In the genomic region with DNA sequence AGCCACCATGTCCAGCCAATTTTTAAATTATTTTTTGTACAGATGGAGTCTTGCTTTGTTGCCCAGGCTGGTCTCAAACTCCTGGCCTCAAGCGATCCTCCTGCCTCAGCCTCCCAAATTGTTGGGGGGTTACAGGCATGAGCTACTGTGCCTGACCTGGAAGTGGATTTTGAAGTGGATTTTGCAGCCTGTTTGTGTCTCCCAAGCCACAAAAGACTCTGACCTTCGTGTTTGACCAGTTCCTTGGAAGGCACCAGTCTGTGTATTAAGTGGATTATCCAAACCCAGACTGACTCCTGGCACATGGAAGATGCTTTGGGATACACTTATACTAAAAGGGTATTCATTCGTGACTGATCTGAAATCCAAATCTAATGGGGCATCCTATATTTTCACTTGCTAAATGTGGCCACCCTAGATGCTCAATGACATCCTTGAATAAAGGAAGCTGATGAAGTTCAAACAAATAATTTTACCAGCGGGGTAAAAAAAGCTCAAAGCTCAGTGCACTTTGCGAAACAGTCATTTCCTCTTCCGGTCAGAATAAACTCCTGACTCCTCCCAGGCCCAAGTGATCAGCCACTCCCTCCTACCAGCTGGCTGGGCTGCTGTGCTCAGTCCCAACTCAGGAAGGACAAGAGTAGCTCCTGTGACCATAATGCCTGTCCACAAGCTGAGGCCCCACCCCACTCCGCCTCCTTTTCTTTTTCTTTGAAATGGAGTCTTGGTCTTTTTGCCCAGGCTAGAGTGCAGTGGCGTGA, we compare ENCODE assay signal across 8 cellular contexts. TPM values are rescaled to one million over a fixed set of nuclear protein-coding genes. Genes with fewer than 3 reads are reported as not detected.
A peak's percentile ranks its signal among the peaks of the same experiment; 100 is the strongest.
DNase-seq lines count a peak whose midpoint lies in the region; ATAC-seq lines count a peak whose summit lies in the region.

No MANE protein-coding gene starts in this region.

- H3K27me3 ChIP-seq in BLaER1 treated with 17β-estradiol and CSF1 and Interleukin-3, amounts not matched to agents 10 nM and 100 nM = no peaks in the 10 kb centered on the region

- H3K36me3 Mint-ChIP-seq in memory B cell = no peaks in the 10 kb centered on the region

- peak overlapping the region; percentile 54 for H3K4me3 Mint-ChIP-seq in memory B cell

- H3K27me3 Mint-ChIP-seq in memory B cell = no peaks in the 10 kb centered on the region

- H4K20me1 ChIP-seq in BLaER1 treated with 17β-estradiol and CSF1 and Interleukin-3, amounts not matched to agents 10 nM and 100 nM = no peaks in the 10 kb centered on the region

- H3K4me1 Mint-ChIP-seq in memory B cell = peaks cover 4% of the 10 kb centered on the region

- H3K4me3 ChIP-seq in BLaER1 treated with 17β-estradiol and CSF1 and Interleukin-3, amounts not matched to agents 10 nM and 100 nM = peak overlapping the region in 6 of 10 experiments; percentile 29 to 44 (median 38); a peak in 10 of 20 replicates

- H3K9me3 Mint-ChIP-seq in memory B cell = no peaks in the 10 kb centered on the region

- ATAC-seq in GM18873 (IDR thresholded peaks at IDR 0.05; ENCODE audit: low FRiP score, unreplicated experiment) (peak; percentile 63), HG03135 (IDR thresholded peaks at IDR 0.05; ENCODE audit: unreplicated experiment) (peak; percentile 85), memory B cell (ENCODE audit: low read depth) (peak; percentile 98)

- H3K4me2 ChIP-seq in BLaER1 treated with 17β-estradiol and CSF1 and Interleukin-3, amounts not matched to agents 10 nM and 100 nM = peak overlapping the region; percentile 58 to 91 (median 81)

- no peaks in the 10 kb centered on the region for H3K36me3 ChIP-seq in BLaER1 treated with 17β-estradiol and CSF1 and Interleukin-3, amounts not matched to agents 10 nM and 100 nM

- H3K4me1 ChIP-seq in BLaER1 treated with 17β-estradiol and CSF1 and Interleukin-3, amounts not matched to agents 10 nM and 100 nM = peaks cover 32 to 71% (median 58%) of the 10 kb centered on the region in 10 experiments

- DNase-seq in RPMI8226 (peak; percentile 70), caudate nucleus (lab: John Stamatoyannopoulos, UW) (peak in 4 of 61 donors; percentile 1 to 15 (median 12)), memory B cell (ENCODE audit: low spot score in 2 of 2) (no peak), SK-N-DZ (ENCODE audit: low spot score) (no peak), HuH-7.5 (ENCODE audit: low spot score) (no peak)

- H3K27ac ChIP-seq in BLaER1 treated with 17β-estradiol and CSF1 and Interleukin-3, amounts not matched to agents 10 nM and 100 nM = peak overlapping the region; percentile 65 to 89 (median 84); a peak in 21 of 22 replicates
- H3K27ac ChIP-seq in caudate nucleus (ENCODE audit: low read depth, low read length) = peak overlapping the region; percentile 72

- H3K9ac ChIP-seq in BLaER1 treated with 17β-estradiol and CSF1 and Interleukin-3, amounts not matched to agents 10 nM and 100 nM = peak overlapping the region; percentile 38 to 72 (median 64); a peak in 20 of 22 replicates

- no peaks in the 10 kb centered on the region for H3K9me3 ChIP-seq in BLaER1 treated with 17β-estradiol and CSF1 and Interleukin-3, amounts not matched to agents 10 nM and 100 nM (replicated peaks in 1 of 11)

- H3K27ac Mint-ChIP-seq in memory B cell = peak overlapping the region; percentile 90

RNA-seq across cellular contexts. Expression of a gene that starts 32.6 kb away (rescaled TPM):
- 33.1 and 45.6 TPM in 2 replicates for polyA plus RNA-seq in SK-N-DZ (2014; cell fraction: cytosol; rRNA removed)
- 20.2 and 20.6 TPM in 2 replicates for polyA plus RNA-seq in SK-N-DZ (2014; cell fraction: nucleus; rRNA removed)

RNA-seq across cellular contexts. Expression of a gene that starts 52.2 kb away (rescaled TPM):
- polyA plus RNA-seq in SK-N-DZ (2014; cell fraction: cytosol; rRNA removed) = 24.8 and 30.3 TPM in 2 replicates
- 51.3 and 91.0 TPM in 2 replicates for polyA plus RNA-seq in SK-N-DZ (2014; cell fraction: nucleus; rRNA removed)

RNA-seq across cellular contexts. Expression of a gene that starts 52.5 kb away (rescaled TPM):
- 32.4 and 41.2 TPM in 2 replicates for polyA plus RNA-seq in SK-N-DZ (2014; cell fraction: cytosol; rRNA removed)
- polyA plus RNA-seq in SK-N-DZ (2014; cell fraction: nucleus; rRNA removed) = 144 and 159 TPM in 2 replicates
